Comparison of ENCODE assay signal across 15 cellular contexts in genomic region chr2:38712413-38712812, GRCh38. TPM values are rescaled to one million over a fixed set of nuclear protein-coding genes. Genes with fewer than 3 reads are reported as not detected.
A peak's percentile ranks its signal among the peaks of the same experiment; 100 is the strongest.
DNase-seq lines count a peak whose midpoint lies in the region; ATAC-seq and TF ChIP-seq lines count a peak whose summit lies in the region.
"Had no signal": no experiment of that assay in that cellular context is flagged by ENCODE, and none has a peak within 500 bp of the region (broad histone marks: within the 10 kb centered on the region; RNA-seq: fewer than 3 reads in every experiment).

No MANE protein-coding gene starts in this region.

- H3K4me3 ChIP-seq in CD4-positive, alpha-beta memory T cell (ENCODE audit: low read length in 2 of 2) = no peak overlapping the region
- no peak overlapping the region for H3K4me3 ChIP-seq in endodermal cell (ENCODE audit: low read length)
- H3K4me3 ChIP-seq: A549 had no signal

- no peaks in the 10 kb centered on the region for H3K27me3 ChIP-seq in CD4-positive, alpha-beta memory T cell (ENCODE audit: insufficient read depth, low read length)
- H3K27me3 ChIP-seq in endodermal cell (ENCODE audit: control insufficient read depth, insufficient read depth, low read length, poor library complexity, severe bottlenecking) = no peaks in the 10 kb centered on the region
- H3K27me3 ChIP-seq: BE2C had no signal

- DNase-seq in activated T-cell treated with anti-CD3 and anti-CD28 coated beads, Interleukin-2, amount 50 U/mL, for 24 hours = no peak
- DNase-seq in activated T-cell treated with anti-CD3 and anti-CD28 coated beads for 4 hours = no peak
- DNase-seq in CD4-positive, alpha-beta memory T cell = no peak
- DNase-seq in T-cell = no peak
- DNase-seq in endodermal cell = peak; percentile 63
- DNase-seq in foreskin melanocyte = no peak
- DNase-seq: BE2C, DMS53, GF-D8, GOT3, H9 had no signal

- TF ChIP-seq CTCF in endodermal cell (conservative IDR thresholded peaks at IDR 0.05) = no peak

- H3K4me1 Mint-ChIP-seq in activated T-cell treated with anti-CD3 and anti-CD28 coated beads, Interleukin-2, amount 50 U/mL, for 24 hours (ENCODE audit: low read depth) = peaks cover 75% of the 10 kb centered on the region
- H3K4me1 Mint-ChIP-seq in CD4-positive, alpha-beta memory T cell = peaks cover 56 to 87% (median 72%) of the 10 kb centered on the region in 4 donors
- peaks cover 36 to 75% (median 57%) of the 10 kb centered on the region in 3 donors for H3K4me1 Mint-ChIP-seq in T-cell
- peaks cover 29% of the 10 kb centered on the region for H3K4me1 Mint-ChIP-seq in endodermal cell

- CTCF ChIA-PET in CD4-positive, alpha-beta memory T cell (lab: Charles Lee; ENCODE audit: partially characterized antibody) = interaction anchor here (1.1 to 1.8 kb wide), 3 partner anchors 12 to 45 kb away, joined by 3 to 10 read pairs (median 4); no protein-coding TSS in a partner anchor
- CTCF ChIA-PET in T-cell (lab: Charles Lee) = interaction anchor here in 1 of 2 donors (0.6 kb wide), 1 partner anchor 14 kb away, joined by 3 read pairs; no protein-coding TSS in a partner anchor

- no peak overlapping the region for H3K27ac ChIP-seq in CD4-positive, alpha-beta memory T cell (ENCODE audit: low read depth, low read length)
- H3K27ac ChIP-seq in endodermal cell (ENCODE audit: low read depth, low read length) = no peak overlapping the region
- H3K27ac ChIP-seq: A549, C4-2B had no signal

- no peak overlapping the region for H3K4me3 Mint-ChIP-seq in activated T-cell treated with anti-CD3 and anti-CD28 coated beads, Interleukin-2, amount 50 U/mL, for 24 hours
- H3K4me3 Mint-ChIP-seq in CD4-positive, alpha-beta memory T cell = no peak overlapping the region
- no peak overlapping the region for H3K4me3 Mint-ChIP-seq in T-cell
- H3K4me3 Mint-ChIP-seq in endodermal cell = no peak overlapping the region
- H3K4me3 Mint-ChIP-seq: H9 had no signal

- H3K9ac ChIP-seq in endodermal cell (ENCODE audit: extremely low read depth, low read length, poor library complexity, severe bottlenecking) = no peak overlapping the region

- H3K9me3 Mint-ChIP-seq in activated T-cell treated with anti-CD3 and anti-CD28 coated beads, Interleukin-2, amount 50 U/mL, for 24 hours = peaks cover 3% of the 10 kb centered on the region
- peaks cover 0 to 4% (median 0%) of the 10 kb centered on the region in 8 donors for H3K9me3 Mint-ChIP-seq in CD4-positive, alpha-beta memory T cell
- peaks cover 0 to 4% (median 0%) of the 10 kb centered on the region in 3 donors for H3K9me3 Mint-ChIP-seq in T-cell
- H3K9me3 Mint-ChIP-seq in endodermal cell = peaks cover 2% of the 10 kb centered on the region

- peak overlapping the region; percentile 85 for H3K27ac Mint-ChIP-seq in activated T-cell treated with anti-CD3 and anti-CD28 coated beads, Interleukin-2, amount 50 U/mL, for 24 hours
- peak overlapping the region in 6 of 7 donors; percentile 29 to 96 (median 74) for H3K27ac Mint-ChIP-seq in CD4-positive, alpha-beta memory T cell
- H3K27ac Mint-ChIP-seq in T-cell = peak overlapping the region; percentile 56 to 76
- peak overlapping the region; percentile 73 for H3K27ac Mint-ChIP-seq in endodermal cell

- H3K36me3 Mint-ChIP-seq in activated T-cell treated with anti-CD3 and anti-CD28 coated beads, Interleukin-2, amount 50 U/mL, for 24 hours (ENCODE audit: low read depth) = peaks cover 76% of the 10 kb centered on the region
- peaks cover 30 to 53% of the 10 kb centered on the region in 2 donors for H3K36me3 Mint-ChIP-seq in CD4-positive, alpha-beta memory T cell
- H3K36me3 Mint-ChIP-seq in T-cell (peaks cover 38% of the 10 kb centered on the region), endodermal cell (ENCODE audit: low read depth) (peaks cover 16% of the 10 kb centered on the region)

- ATAC-seq in T-cell (replicated peaks in 1 of 4) = no peak
- no peak for ATAC-seq in activated CD4-positive, CD25-positive, alpha-beta regulatory T cell treated with anti-CD3 and anti-CD28 coated beads, Interleukin-2, amount 50 U/mL, for 24 hours
- ATAC-seq: A549, HepG2 had no signal

- WGBS in endodermal cell (ENCODE audit: insufficient coverage in 1 of 2, insufficient read length in 1 of 2), 2 experiments = 84 to 90% methylated on average over 3 to 7 of the region's 7 CpGs

- peaks cover 75% of the 10 kb centered on the region for H3K4me1 ChIP-seq in CD4-positive, alpha-beta memory T cell (ENCODE audit: insufficient read depth, low read length)
- peaks cover 4% of the 10 kb centered on the region for H3K4me1 ChIP-seq in endodermal cell (ENCODE audit: control insufficient read depth, insufficient read depth, low read length)
- H3K4me1 ChIP-seq: BE2C had no signal

- H3K27me3 Mint-ChIP-seq in activated T-cell treated with anti-CD3 and anti-CD28 coated beads, Interleukin-2, amount 50 U/mL, for 24 hours = no peaks in the 10 kb centered on the region
- no peaks in the 10 kb centered on the region for H3K27me3 Mint-ChIP-seq in CD4-positive, alpha-beta memory T cell
- no peaks in the 10 kb centered on the region for H3K27me3 Mint-ChIP-seq in T-cell
- H3K27me3 Mint-ChIP-seq in endodermal cell (ENCODE audit: insufficient read depth) = no peaks in the 10 kb centered on the region

- POLR2A ChIA-PET in CD4-positive, alpha-beta memory T cell (lab: Charles Lee; ENCODE audit: partially characterized antibody) = interaction anchor here (2.0 kb wide), 1 partner anchor 10 kb away, joined by 8 read pairs; no protein-coding TSS in a partner anchor
- POLR2A ChIA-PET in T-cell (lab: Charles Lee) = no interaction called here

- peaks cover 5% of the 10 kb centered on the region for H3K36me3 ChIP-seq in CD4-positive, alpha-beta memory T cell (ENCODE audit: insufficient read depth, low read length)
- H3K36me3 ChIP-seq in endodermal cell (ENCODE audit: control insufficient read depth, insufficient read depth, low read length) = no peaks in the 10 kb centered on the region
- H3K36me3 ChIP-seq: BE2C had no signal

- intact Hi-C loops in CD4-positive, alpha-beta memory T cell (cut with micrococcal nuclease) = no loop called here

- no peaks in the 10 kb centered on the region for H3K9me3 ChIP-seq in CD4-positive, alpha-beta memory T cell (ENCODE audit: control insufficient read depth in 1 of 2, low read length in 2 of 2)
- H3K9me3 ChIP-seq in endodermal cell (ENCODE audit: control insufficient read depth, low read length) = no peaks in the 10 kb centered on the region
- H3K9me3 ChIP-seq: A549, BE2C had no signal

RNA-seq across cellular contexts. Expression of gene SRSF7, which starts 38.7 kb away (rescaled TPM):
- 100 to 1,000 TPM; 314 to 333 TPM for total RNA-seq in CD4-positive, alpha-beta memory T cell
- 100 to 1,000 TPM; 177 to 202 TPM for polyA plus RNA-seq in CD4-positive, alpha-beta memory T cell
- 100 to 1,000 TPM; 252 to 649 (median 265) TPM for total RNA-seq in T-cell
- total RNA-seq in endodermal cell = 100 to 1,000 TPM; 306 to 332 TPM
- polyA plus RNA-seq in endodermal cell (2013, experiment 1 of 2) = 316 TPM
- 312 TPM for polyA plus RNA-seq in endodermal cell (2013, experiment 2 of 2)

RNA-seq across cellular contexts. Expression of gene GALM, which starts 46.5 kb away (rescaled TPM):
- 10 to 100 TPM; 35.5 to 35.8 TPM for total RNA-seq in CD4-positive, alpha-beta memory T cell
- polyA plus RNA-seq in CD4-positive, alpha-beta memory T cell = 10 to 100 TPM; 51.2 to 60.4 TPM
- total RNA-seq in T-cell (10 to 100 TPM; 14.3 to 29.4 (median 17.3) TPM), endodermal cell (10 to 100 TPM; 14.2 to 16.2 TPM)
- 9.3 TPM for polyA plus RNA-seq in endodermal cell (2013, experiment 1 of 2)
- polyA plus RNA-seq in endodermal cell (2013, experiment 2 of 2) = 8.8 TPM
